Comparison of ENCODE assay signal across 22 cellular contexts in the genomic region with DNA sequence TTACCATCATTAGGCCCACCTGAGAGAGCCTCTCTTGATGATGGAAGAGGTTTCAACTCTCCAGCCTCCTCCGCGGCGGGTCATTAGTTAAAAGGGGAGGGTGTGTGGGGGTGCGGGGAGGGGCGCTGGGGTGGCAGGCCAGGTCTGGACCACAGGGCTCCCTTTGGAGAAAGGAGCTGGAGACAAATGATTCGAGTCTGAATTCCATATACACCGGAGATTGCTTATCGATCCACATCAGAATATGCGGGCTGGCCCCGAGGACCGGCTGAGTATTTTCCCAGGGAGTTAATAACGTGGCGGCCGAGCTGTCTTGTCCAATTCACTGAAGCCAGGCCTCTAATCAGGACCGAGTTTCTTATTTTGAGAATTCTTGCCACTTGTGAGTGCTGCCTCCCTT.
DNase-seq lines count a peak whose midpoint lies in the region.
"Had no signal": no experiment of that assay in that cellular context is flagged by ENCODE, and none has a peak within 500 bp of the region (broad histone marks: within the 10 kb centered on the region; RNA-seq: fewer than 3 reads in every experiment).

No MANE protein-coding gene starts in this region.

- DNase-seq in mesenteric fat pad (ENCODE audit: low spot score) (peak; percentile 65), kidney glomerular epithelial cell (lab: John Stamatoyannopoulos, UW) (no peak)
- DNase-seq: 8988T; ACHN; AML-193; BE2C; C1 segment of cervical spinal cord; Caco-2; Calu3; CD4-positive, alpha-beta memory T cell; CD4-positive, alpha-beta T cell; CD4-positive, CD25-positive, alpha-beta regulatory T cell; CD8-positive, alpha-beta memory T cell; CD8-positive, alpha-beta T cell; COR-L47; DMS 273 treated with DMSO at 0.1 percent for 48 hours; DMS153; DMS53; DMS79; DMS79 treated with DMSO at 0.1 percent for 48 hours; DND-41; EL had no signal
